12 cellular contexts compared by ENCODE assay signal in the genomic region with DNA sequence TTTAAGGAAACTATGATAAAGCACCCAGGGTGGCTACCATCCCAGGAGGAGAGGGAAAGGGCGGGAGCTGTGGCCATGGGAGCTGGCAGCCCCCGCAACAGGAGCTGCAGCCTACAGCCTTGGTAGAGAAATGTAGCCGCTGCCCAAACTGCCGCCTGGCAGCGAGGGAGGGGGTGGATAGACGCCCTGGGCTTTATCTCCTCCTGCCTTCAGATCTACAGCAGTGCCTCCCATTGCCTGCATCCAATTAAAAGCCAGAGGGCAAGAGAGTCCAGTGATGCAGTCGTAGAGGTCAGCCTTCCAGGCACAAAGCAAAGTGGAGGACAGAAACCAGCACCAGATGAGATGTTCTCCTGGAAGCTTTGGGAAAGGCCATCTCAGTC. TPM values are rescaled to one million over a fixed set of nuclear protein-coding genes. Genes with fewer than 3 reads are reported as not detected.
DNase-seq lines count a peak whose midpoint lies in the region; ATAC-seq, FAIRE-seq and TF ChIP-seq lines count a peak whose summit lies in the region.
"Had no signal": no experiment of that assay in that cellular context is flagged by ENCODE, and none has a peak within 500 bp of the region (broad histone marks: within the 10 kb centered on the region; RNA-seq: fewer than 3 reads in every experiment).

No MANE protein-coding gene starts in this region.

- peak overlapping the region; percentile 80 for H3K4me2 ChIP-seq in keratinocyte (ENCODE audit: control insufficient read depth, extremely low read depth, insufficient read depth, low read depth, low read length)
- H3K4me2 ChIP-seq: A549 had no signal

- FAIRE-seq in keratinocyte (lab: Jason Lieb, UNC), result no peak
- FAIRE-seq: A549 had no signal

- no peaks in the 10 kb centered on the region for H3K9me3 Mint-ChIP-seq in WTC11
- H3K9me3 Mint-ChIP-seq in stimulated activated memory B cell treated with anti-CD40 and anti-IgM and Interleukin-4, amounts not matched to agents 10 μg/mL and 1 μg/mL and 100 μg/mL, for 72 hours, result no peaks in the 10 kb centered on the region
- H3K9me3 Mint-ChIP-seq: dendritic cell treated with granulocyte-macrophage colony-stimulating factor and Interleukin-4, amounts not matched to agents 40 ng/mL and 50 ng/mL, for 4 days had no signal

- dilution Hi-C loops in keratinocyte (cut with MboI; ENCODE audit: extremely low pct_ligation_motif_present, low sequenced_read_pairs), result no loop called here

- H3K36me3 ChIP-seq in keratinocyte (ENCODE audit: control insufficient read depth in 2 of 2, extremely low read depth in 1 of 2, insufficient read depth in 2 of 2, low read length in 2 of 2), result no peaks in the 10 kb centered on the region

- DNase-seq in NCI-H146 (lab: John Stamatoyannopoulos, UW), result peak; percentile 38
- DNase-seq in NCI-H146 treated with DMSO at 0.1 percent for 48 hours (lab: John Stamatoyannopoulos, UW; ENCODE audit: unreplicated experiment), result no peak
- DNase-seq in WTC11 (ENCODE audit: low spot score), result no peak
- no peak for DNase-seq in keratinocyte (ENCODE audit: low read depth, low spot score)
- DNase-seq in NCI-H1930 (lab: John Stamatoyannopoulos, UW), result no peak
- no peak for DNase-seq in GOT3 (lab: John Stamatoyannopoulos, UW)
- DNase-seq in activated T-cell treated with anti-CD3 and anti-CD28 coated beads, Interleukin-2, amount 50 U/mL, for 48 hours, result no peak
- DNase-seq: activated CD4-positive, alpha-beta T cell treated with anti-CD3 and anti-CD28 coated beads for 4 hours; stimulated activated CD8-positive, alpha-beta memory T cell treated with anti-CD3 and anti-CD28 coated beads, Interleukin-4, amount 100 ng/mL, for 48 hours had no signal

- H3K36me3 Mint-ChIP-seq in WTC11, result no peaks in the 10 kb centered on the region
- H3K36me3 Mint-ChIP-seq in stimulated activated memory B cell treated with anti-CD40 and anti-IgM and Interleukin-4, amounts not matched to agents 10 μg/mL and 1 μg/mL and 100 μg/mL, for 72 hours, result no peaks in the 10 kb centered on the region

- no peaks in the 10 kb centered on the region for H3K9me1 ChIP-seq in keratinocyte (ENCODE audit: control insufficient read depth, extremely low read depth, insufficient read depth, low read length)

- peak overlapping the region in 1 of 3 experiments; percentile 50 for H3K4me3 ChIP-seq in keratinocyte (ENCODE audit: control insufficient read depth in 2 of 3, extremely low read depth in 1 of 3, insufficient read depth in 2 of 3, low read depth in 1 of 3, low read length in 3 of 3)
- H3K4me3 ChIP-seq: A549 had no signal

- H2AFZ ChIP-seq in keratinocyte (ENCODE audit: control insufficient read depth, low read length), result peak overlapping the region; percentile 91

- H3K4me3 Mint-ChIP-seq in WTC11, result peak overlapping the region; percentile 84
- peak overlapping the region; percentile 83 for H3K4me3 Mint-ChIP-seq in stimulated activated memory B cell treated with anti-CD40 and anti-IgM and Interleukin-4, amounts not matched to agents 10 μg/mL and 1 μg/mL and 100 μg/mL, for 72 hours

- peak; percentile 5 for ATAC-seq in WTC11
- ATAC-seq in stimulated activated memory B cell treated with anti-CD40 and anti-IgM and Interleukin-4, amounts not matched to agents 10 μg/mL and 1 μg/mL and 100 μg/mL, for 72 hours, result no peak

- H3K27me3 ChIP-seq in keratinocyte (ENCODE audit: control insufficient read depth, extremely low read depth, insufficient read depth, low read length), result no peaks in the 10 kb centered on the region

- H3K79me2 ChIP-seq in keratinocyte (ENCODE audit: control insufficient read depth, insufficient read depth, low read length), result no peaks in the 10 kb centered on the region

- peaks cover 48% of the 10 kb centered on the region for H3K27me3 Mint-ChIP-seq in WTC11 (ENCODE audit: low read depth)
- peaks cover 36% of the 10 kb centered on the region for H3K27me3 Mint-ChIP-seq in stimulated activated memory B cell treated with anti-CD40 and anti-IgM and Interleukin-4, amounts not matched to agents 10 μg/mL and 1 μg/mL and 100 μg/mL, for 72 hours

- CTCF ChIA-PET in WTC11 (lab: Charles Lee), result interaction anchor here (0.7 to 2.0 kb wide), 6 partner anchors 20 to 403 kb away, joined by 3 to 11 read pairs (median 3); no protein-coding TSS in a partner anchor

- POLR2A ChIA-PET in WTC11 (lab: Charles Lee), result interaction anchor here (0.9 to 2.6 kb wide), 2 partner anchors 35 to 36 kb away, joined by 4 to 13 read pairs; a partner anchor contains a TSS

- H3K4me1 ChIP-seq in keratinocyte (ENCODE audit: control insufficient read depth, extremely low read depth, insufficient read depth, low read length), result peaks cover 29% of the 10 kb centered on the region

- H3K27ac ChIP-seq in keratinocyte (ENCODE audit: control insufficient read depth, insufficient read depth, low read length), result no peak overlapping the region
- H3K27ac ChIP-seq: A549 had no signal

- TF ChIP-seq CTCF in WTC11 (IDR thresholded peaks at IDR 0.05), result no peak
- TF ChIP-seq CTCF in keratinocyte (optimal IDR thresholded peaks at IDR 0.05 in 1 of 3, IDR thresholded peaks at IDR 0.05 in 1 of 3, conservative IDR thresholded peaks at IDR 0.05 in 1 of 3; ENCODE audit: extremely low read depth in 1 of 3, insufficient read depth in 2 of 3, low read length in 3 of 3), result no peak

- peaks cover 55% of the 10 kb centered on the region for H3K4me1 Mint-ChIP-seq in WTC11
- H3K4me1 Mint-ChIP-seq in stimulated activated memory B cell treated with anti-CD40 and anti-IgM and Interleukin-4, amounts not matched to agents 10 μg/mL and 1 μg/mL and 100 μg/mL, for 72 hours, result peaks cover 19% of the 10 kb centered on the region

- H3K27ac Mint-ChIP-seq in WTC11, result no peak overlapping the region
- H3K27ac Mint-ChIP-seq in stimulated activated memory B cell treated with anti-CD40 and anti-IgM and Interleukin-4, amounts not matched to agents 10 μg/mL and 1 μg/mL and 100 μg/mL, for 72 hours, result peak overlapping the region; percentile 77
- H3K27ac Mint-ChIP-seq: dendritic cell treated with granulocyte-macrophage colony-stimulating factor and Interleukin-4, amounts not matched to agents 40 ng/mL and 50 ng/mL, for 4 days had no signal

- H3K9ac ChIP-seq in keratinocyte (ENCODE audit: control insufficient read depth, extremely low read depth, insufficient read depth, low read length), result no peak overlapping the region

- no peaks in the 10 kb centered on the region for H3K9me3 ChIP-seq in keratinocyte (ENCODE audit: control insufficient read depth, low read depth, low read length)
- H3K9me3 ChIP-seq: A549 had no signal

- no peaks in the 10 kb centered on the region for H4K20me1 ChIP-seq in keratinocyte (ENCODE audit: control insufficient read depth, extremely low read depth, insufficient read depth, low read length)

TF ChIP-seq in WTC11, 78 proteins besides CTCF, POLR2A, EP300 and RAD21:
- TF ChIP-seq TCF7 (CRISPR knock-in tag; IDR thresholded peaks at IDR 0.05; ENCODE audit: low read depth), result no peak
- TF ChIP-seq NR2C2 (CRISPR knock-in tag; IDR thresholded peaks at IDR 0.05), result no peak
- TF ChIP-seq, protein P1, sequence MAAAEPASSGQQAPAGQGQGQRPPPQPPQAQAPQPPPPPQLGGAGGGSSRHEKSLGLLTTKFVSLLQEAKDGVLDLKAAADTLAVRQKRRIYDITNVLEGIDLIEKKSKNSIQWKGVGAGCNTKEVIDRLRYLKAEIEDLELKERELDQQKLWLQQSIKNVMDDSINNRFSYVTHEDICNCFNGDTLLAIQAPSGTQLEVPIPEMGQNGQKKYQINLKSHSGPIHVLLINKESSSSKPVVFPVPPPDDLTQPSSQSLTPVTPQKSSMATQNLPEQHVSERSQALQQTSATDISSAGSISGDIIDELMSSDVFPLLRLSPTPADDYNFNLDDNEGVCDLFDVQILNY (CRISPR knock-in tag; IDR thresholded peaks at IDR 0.05), result 0 out of 2 replicates have a peak, but pooled peaks have one; percentile 10
TF ChIP-seq in WTC11: peak in this region for 1.

RNA-seq across cellular contexts. Expression of a gene that starts 35.0 kb away (rescaled TPM):
- total RNA-seq in WTC11 (2021), result 45.4 to 51.6 TPM (median 50.3 TPM) in 3 replicates
- 9.7 to 19.6 TPM (median 17.3 TPM) in 3 replicates for polyA plus RNA-seq in keratinocyte
- 41.7 TPM for polyA plus RNA-seq in keratinocyte (2011; ENCODE audit: low read depth)
- polyA plus RNA-seq in keratinocyte (2011; cell fraction: cytosol; rRNA removed), result 15.8 and 22.1 TPM in 2 replicates
- polyA plus RNA-seq in keratinocyte (2011; cell fraction: nucleus; rRNA removed), result 19.9 and 27.9 TPM in 2 replicates
- polyA plus RNA-seq in keratinocyte (2012; ENCODE audit: low replicate concordance), result 83.8 and 89.5 TPM in 2 replicates
- polyA minus RNA-seq in keratinocyte, result 11.3 to 49.2 TPM (median 12.5 TPM) in 3 replicates
- polyA minus RNA-seq in keratinocyte (2011; cell fraction: cytosol; rRNA and poly(A)+ RNA removed), result 30.1 TPM
- 22.6 and 28.1 TPM in 2 replicates for polyA minus RNA-seq in keratinocyte (2011; cell fraction: nucleus; rRNA and poly(A)+ RNA removed)
